In genomic region chr2:166139479-166139878, GRCh38 we compare ENCODE assay signal across 2 cellular contexts. TPM values are rescaled to one million over a fixed set of nuclear protein-coding genes. Genes with fewer than 3 reads are reported as not detected.
"Had no signal": no experiment of that assay in that cellular context is flagged by ENCODE, and none has a peak within 500 bp of the region (broad histone marks: within the 10 kb centered on the region; RNA-seq: fewer than 3 reads in every experiment).

No MANE protein-coding gene starts in this region.

RNA-seq across cellular contexts. Expression of gene SCN1A, which starts 11.7 kb away (rescaled TPM):
- total RNA-seq: M059J, MCF 10A had no signal
